ENCODE assay signal across 1 cellular context in genomic region chr16:74094962-74095361, GRCh38.
TF ChIP-seq lines count a peak whose summit lies in the region.

No MANE protein-coding gene starts in this region.

TF ChIP-seq in GM12878, 131 proteins besides CTCF, POLR2A, EP300 and RAD21 (continued from another document):
- no peak for TF ChIP-seq CUX1 (IDR thresholded peaks at IDR 0.05; ENCODE audit: insufficient replicate concordance, low read depth, low read length)
- no peak for TF ChIP-seq PRDM15 (CRISPR knock-in tag; IDR thresholded peaks at IDR 0.05)
- TF ChIP-seq NFYA (IDR thresholded peaks at IDR 0.05; ENCODE audit: borderline replicate concordance, low read depth, low read length), result no peak
- no peak for TF ChIP-seq ZSCAN29 (IDR thresholded peaks at IDR 0.05)
